8 cellular contexts compared by ENCODE assay signal in genomic region chr20:37527638-37528441, GRCh38. TPM values are rescaled to one million over a fixed set of nuclear protein-coding genes. Genes with fewer than 3 reads are reported as not detected.
A peak's percentile ranks its signal among the peaks of the same experiment; 100 is the strongest.
DNase-seq lines count a peak whose midpoint lies in the region; ATAC-seq and TF ChIP-seq lines count a peak whose summit lies in the region.

BLCAP (minus strand) TSS chr20:37527876; CDS start chr20:37519174, 8,702 bp downstream.

- H3K27me3 ChIP-seq in GM23248 (replicated peaks; ENCODE audit: insufficient read depth) (no peaks in the 10 kb centered on the region), fibroblast of lung (ENCODE audit: control insufficient read depth, insufficient read depth, low read length) (no peaks in the 10 kb centered on the region)

- H3K36me3 Mint-ChIP-seq in activated T-helper 17 cell treated with anti-CD3 and anti-CD28 coated beads, Interleukin-2, amount 50 U/mL, for 72 hours (ENCODE audit: low read depth): peaks cover 6% of the 10 kb centered on the region
- peaks cover 0 to 6% (median 0%) of the 10 kb centered on the region in 3 donors for H3K36me3 Mint-ChIP-seq in naive thymus-derived CD8-positive, alpha-beta T cell
- peaks cover 0 to 14% of the 10 kb centered on the region in 2 donors for H3K36me3 Mint-ChIP-seq in stimulated activated naive B cell treated with anti-CD40 and anti-IgM and Interleukin-4, amounts not matched to agents 10 μg/mL and 1 μg/mL and 100 μg/mL, for 72 hours

- no peaks in the 10 kb centered on the region for H3K36me3 ChIP-seq in GM23248 (ENCODE audit: low read depth)
- no peaks in the 10 kb centered on the region for H3K36me3 ChIP-seq in fibroblast of lung (ENCODE audit: control insufficient read depth, insufficient read depth, low read length)

- H3F3A ChIP-seq in GM23248 (ENCODE audit: insufficient read depth): peaks cover 11% of the 10 kb centered on the region; the same call in 1 of the 2 replicates

- DNase-seq in DMS53 treated with DMSO at 0.1 percent for 48 hours (lab: John Stamatoyannopoulos, UW; ENCODE audit: unreplicated experiment) (peak; percentile 83), GM23248 (peak; percentile 95), LoVo (ENCODE audit: low spot score) (peak; percentile 88), RPMI8226 (peak; percentile 93), fibroblast of lung (ENCODE audit: low read depth in 2 of 2) (peak; percentile 81 to 89)
- DNase-seq in naive thymus-derived CD8-positive, alpha-beta T cell: peak; percentile 87 to 99 (median 94)
- peak; percentile 85 for DNase-seq in stimulated activated naive B cell treated with anti-CD40 and anti-IgM and Interleukin-4, amounts not matched to agents 10 μg/mL and 1 μg/mL and 100 μg/mL, for 72 hours

- peak within 1 kb of the TSS; percentile 94 for H3K9ac ChIP-seq in GM23248
- H3K9ac ChIP-seq in fibroblast of lung (ENCODE audit: insufficient read depth, low read length): peak within 1 kb of the TSS; percentile 92

- peaks cover 21% of the 10 kb centered on the region; the same call in 1 of the 2 replicates for H4K20me1 ChIP-seq in GM23248 (ENCODE audit: insufficient read depth)
- peaks cover 2% of the 10 kb centered on the region for H4K20me1 ChIP-seq in fibroblast of lung (ENCODE audit: control insufficient read depth, extremely low read depth, insufficient read depth, low read length)

- in situ Hi-C loops in GM23248 (cut with MboI): no loop called here

- POLR2A ChIA-PET in naive thymus-derived CD8-positive, alpha-beta T cell (lab: Charles Lee): interaction anchor here (0.6 to 1.5 kb wide), 8 partner anchors 11 to 349 kb away, joined by 3 to 11 read pairs (median 3); partner anchors contain the start of genes MANBAL, MROH8 and RPN2

- peak; percentile 95 for ATAC-seq in activated T-helper 17 cell treated with anti-CD3 and anti-CD28 coated beads, Interleukin-2, amount 50 U/mL, for 72 hours (replicated peaks)
- peak; percentile 92 to 93 for ATAC-seq in naive thymus-derived CD8-positive, alpha-beta T cell
- ATAC-seq in stimulated activated naive B cell treated with anti-CD40 and anti-IgM and Interleukin-4, amounts not matched to agents 10 μg/mL and 1 μg/mL and 100 μg/mL, for 72 hours (replicated peaks): peak; percentile 93 to 94

- peak within 1 kb of the TSS; percentile 93 for H3K27ac ChIP-seq in GM23248
- peak within 1 kb of the TSS; percentile 94 for H3K27ac ChIP-seq in fibroblast of lung (ENCODE audit: insufficient read depth, low read length)

- H3K4me2 ChIP-seq in GM23248 (ENCODE audit: unreplicated experiment) (peak within 1 kb of the TSS; percentile 91), fibroblast of lung (ENCODE audit: extremely low read depth, insufficient read depth, low read length) (peak within 1 kb of the TSS; percentile 99)

- no peaks in the 10 kb centered on the region for H3K27me3 Mint-ChIP-seq in activated T-helper 17 cell treated with anti-CD3 and anti-CD28 coated beads, Interleukin-2, amount 50 U/mL, for 72 hours
- H3K27me3 Mint-ChIP-seq in naive thymus-derived CD8-positive, alpha-beta T cell: no peaks in the 10 kb centered on the region
- peaks cover 0 to 4% of the 10 kb centered on the region in 2 donors for H3K27me3 Mint-ChIP-seq in stimulated activated naive B cell treated with anti-CD40 and anti-IgM and Interleukin-4, amounts not matched to agents 10 μg/mL and 1 μg/mL and 100 μg/mL, for 72 hours

- H3K4me1 Mint-ChIP-seq in activated T-helper 17 cell treated with anti-CD3 and anti-CD28 coated beads, Interleukin-2, amount 50 U/mL, for 72 hours: peaks cover 33% of the 10 kb centered on the region
- H3K4me1 Mint-ChIP-seq in naive thymus-derived CD8-positive, alpha-beta T cell: peaks cover 43 to 58% (median 52%) of the 10 kb centered on the region in 4 donors
- peaks cover 38 to 51% of the 10 kb centered on the region in 2 donors for H3K4me1 Mint-ChIP-seq in stimulated activated naive B cell treated with anti-CD40 and anti-IgM and Interleukin-4, amounts not matched to agents 10 μg/mL and 1 μg/mL and 100 μg/mL, for 72 hours

- H3K27ac Mint-ChIP-seq in activated T-helper 17 cell treated with anti-CD3 and anti-CD28 coated beads, Interleukin-2, amount 50 U/mL, for 72 hours: peak within 1 kb of the TSS; percentile 99
- peak within 1 kb of the TSS; percentile 99 to 100 (median 100) for H3K27ac Mint-ChIP-seq in naive thymus-derived CD8-positive, alpha-beta T cell
- peak within 1 kb of the TSS; percentile 100 for H3K27ac Mint-ChIP-seq in stimulated activated naive B cell treated with anti-CD40 and anti-IgM and Interleukin-4, amounts not matched to agents 10 μg/mL and 1 μg/mL and 100 μg/mL, for 72 hours

- no peak for TF ChIP-seq CTCF in fibroblast of lung (conservative IDR thresholded peaks at IDR 0.05 in 1 of 2, IDR thresholded peaks at IDR 0.05 in 1 of 2; ENCODE audit: low read depth in 1 of 2, low read length in 2 of 2)

- H3K79me2 ChIP-seq in GM23248 (ENCODE audit: insufficient read depth): peaks cover 49% of the 10 kb centered on the region
- peaks cover 47% of the 10 kb centered on the region for H3K79me2 ChIP-seq in fibroblast of lung (ENCODE audit: control insufficient read depth, insufficient read depth, low read length)

- H2AFZ ChIP-seq in GM23248 (peak within 1 kb of the TSS; percentile 92), fibroblast of lung (ENCODE audit: low read length) (peak within 1 kb of the TSS; percentile 81)

- no peaks in the 10 kb centered on the region for H3K9me3 Mint-ChIP-seq in activated T-helper 17 cell treated with anti-CD3 and anti-CD28 coated beads, Interleukin-2, amount 50 U/mL, for 72 hours
- H3K9me3 Mint-ChIP-seq in naive thymus-derived CD8-positive, alpha-beta T cell: no peaks in the 10 kb centered on the region
- no peaks in the 10 kb centered on the region for H3K9me3 Mint-ChIP-seq in stimulated activated naive B cell treated with anti-CD40 and anti-IgM and Interleukin-4, amounts not matched to agents 10 μg/mL and 1 μg/mL and 100 μg/mL, for 72 hours

- H3K4me3 ChIP-seq in GM23248 (peak within 1 kb of the TSS; percentile 87), fibroblast of lung (replicated peaks in 1 of 4; ENCODE audit: control extremely low read depth in 1 of 4, insufficient read depth in 1 of 4, low read depth in 3 of 4, low read length in 4 of 4) (peak within 1 kb of the TSS; percentile 70 to 99 (median 84))

- no peaks in the 10 kb centered on the region for H3K9me2 ChIP-seq in GM23248 (ENCODE audit: insufficient read depth)

- no peaks in the 10 kb centered on the region for H3K9me3 ChIP-seq in GM23248 (ENCODE audit: low read depth)
- no peaks in the 10 kb centered on the region for H3K9me3 ChIP-seq in fibroblast of lung (ENCODE audit: control insufficient read depth, insufficient read depth, low read depth, low read length)

- H3K4me1 ChIP-seq in GM23248 (ENCODE audit: insufficient read depth): peaks cover 28% of the 10 kb centered on the region
- H3K4me1 ChIP-seq in fibroblast of lung (ENCODE audit: control insufficient read depth, extremely low read depth, insufficient read depth, low read length): peaks cover 10% of the 10 kb centered on the region

- WGBS in GM23248 (ENCODE audit: low coverage in 1 of 2, low lambda C conversion rate in 2 of 2, missing lambda C conversion rate in 2 of 2), 2 experiments: 1% methylated on average over 52 to 62 of the region's 62 CpGs

- peak within 1 kb of the TSS; percentile 80 for H3K4me3 Mint-ChIP-seq in activated T-helper 17 cell treated with anti-CD3 and anti-CD28 coated beads, Interleukin-2, amount 50 U/mL, for 72 hours
- peak within 1 kb of the TSS; percentile 84 to 94 (median 89) for H3K4me3 Mint-ChIP-seq in naive thymus-derived CD8-positive, alpha-beta T cell
- peak within 1 kb of the TSS; percentile 93 to 96 for H3K4me3 Mint-ChIP-seq in stimulated activated naive B cell treated with anti-CD40 and anti-IgM and Interleukin-4, amounts not matched to agents 10 μg/mL and 1 μg/mL and 100 μg/mL, for 72 hours

RNA-seq across cellular contexts. Expression of gene BLCAP, which starts in this region (rescaled TPM):
- 80.0 and 83.7 TPM in 2 replicates for total RNA-seq in GM23248 (2014; rRNA removed; shearing (Covaris generic))
- 97.5 and 100 TPM in 2 replicates for polyA plus RNA-seq in GM23248 (2016; fragmentation: Nextera tagmentation; extraction: Ambion mirVana)
- total RNA-seq in activated T-helper 17 cell treated with anti-CD3 and anti-CD28 coated beads, Interleukin-2, amount 50 U/mL, for 72 hours: 10 to 100 TPM; 21.6 to 30.0 TPM
- 19.3 and 31.0 TPM in 2 replicates for total RNA-seq in fibroblast of lung
- polyA plus RNA-seq in fibroblast of lung: 76.7 and 83.1 TPM in 2 replicates
- polyA plus RNA-seq in fibroblast of lung (2012): 42.8 and 45.3 TPM in 2 replicates
- 79.0 and 91.3 TPM in 2 replicates for polyA minus RNA-seq in fibroblast of lung (ENCODE audit: low replicate concordance)
- 10 to 100 TPM; 88.0 to 99.5 TPM for total RNA-seq in naive thymus-derived CD8-positive, alpha-beta T cell
- 10 to 100 TPM; 86.6 to 94.7 (median 91.8) TPM for polyA plus RNA-seq in naive thymus-derived CD8-positive, alpha-beta T cell

Comparison
In these comparisons a context has a peak if more than half of its experiments do, and no peak if none do; other contexts are left out.
1. Peak in every context shown above with its lines: DNase-seq, ATAC-seq, H3K4me3 ChIP-seq and H3K27ac ChIP-seq.